In the genomic region with DNA sequence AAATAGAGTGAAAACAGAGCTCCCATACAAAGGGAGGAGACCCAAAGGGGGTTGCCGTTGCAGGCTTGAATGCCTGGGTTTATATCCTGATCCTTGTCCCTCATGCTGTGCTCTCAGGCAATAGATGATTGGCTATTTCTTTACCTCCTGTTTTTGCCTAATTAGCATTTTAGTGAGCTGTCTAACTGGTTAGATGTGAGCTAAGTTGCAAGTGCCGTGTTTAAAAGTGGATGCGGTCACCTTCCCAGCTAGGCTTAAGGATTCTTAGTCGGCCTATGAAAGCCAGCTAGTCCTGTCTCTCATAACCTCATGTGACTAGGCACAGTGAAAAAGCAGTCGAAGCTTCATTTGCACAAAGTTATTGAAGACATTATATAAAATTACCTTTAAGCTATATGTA, we compare ENCODE assay signal across 28 cellular contexts.
"Had no signal": no experiment of that assay in that cellular context is flagged by ENCODE, and none has a peak within 500 bp of the region (broad histone marks: within the 10 kb centered on the region; RNA-seq: fewer than 3 reads in every experiment).

No MANE protein-coding gene starts in this region.

- DNase-seq: activated CD4-positive, alpha-beta T cell treated with anti-CD3 and anti-CD28 coated beads for 4 hours; activated CD4-positive, alpha-beta T cell treated with anti-CD3 and anti-CD28 coated beads, Interleukin-2, amount 50 U/mL, for 4 hours; activated effector memory CD4-positive, alpha-beta T cell treated with Interleukin-2 at 50 U/mL for 16 hours; activated naive CD4-positive, alpha-beta T cell treated with Interleukin-2 at 50 U/mL for 16 hours; activated T-cell treated with anti-CD3 and anti-CD28 coated beads for 4 hours; activated T-cell treated with anti-CD3 and anti-CD28 coated beads, Interleukin-2, amount 50 U/mL, for 72 hours; anterior cingulate cortex; dermis blood vessel endothelial cell; effector CD4-positive, alpha-beta T cell; foreskin keratinocyte; heart right ventricle; midbrain; naive thymus-derived CD8-positive, alpha-beta T cell; occipital lobe; stimulated activated CD4-positive, alpha-beta T cell treated with anti-CD3 and anti-CD28 coated beads, Interleukin-1b, Interleukin-23, amount 100 ng/mL, for 48 hours; stimulated activated CD4-positive, alpha-beta T cell treated with anti-CD3 and anti-CD28 coated beads, Interleukin-4, amount 100 ng/mL, for 4 hours; stimulated activated CD8-positive, alpha-beta memory T cell treated with anti-CD3 and anti-CD28 coated beads, Interleukin-4, amount 100 ng/mL, for 48 hours; stomach; thyroid gland had no signal

- ATAC-seq: activated T-cell treated with anti-CD3 and anti-CD28 coated beads, Interleukin-2, amount 50 U/mL, for 72 hours; foreskin keratinocyte; heart right ventricle; naive thymus-derived CD8-positive, alpha-beta T cell; stimulated activated memory B cell treated with anti-CD40 and anti-IgM and Interleukin-4, amounts not matched to agents 10 μg/mL and 1 μg/mL and 100 μg/mL, for 72 hours had no signal

- H3K9me3 ChIP-seq: esophagus muscularis mucosa, right atrium auricular region, thyroid gland, upper lobe of left lung had no signal

- H3K4me1 Mint-ChIP-seq: central memory CD8-positive, alpha-beta T cell; naive thymus-derived CD8-positive, alpha-beta T cell; neural crest cell; stimulated activated memory B cell treated with anti-CD40 and anti-IgM and Interleukin-4, amounts not matched to agents 10 μg/mL and 1 μg/mL and 100 μg/mL, for 72 hours had no signal

- H3K4me2 ChIP-seq: smooth muscle cell had no signal

- H3K4me3 Mint-ChIP-seq: activated naive CD8-positive, alpha-beta T cell; activated T-cell treated with anti-CD3 and anti-CD28 coated beads, Interleukin-2, amount 50 U/mL, for 72 hours; central memory CD8-positive, alpha-beta T cell; naive thymus-derived CD8-positive, alpha-beta T cell; neural crest cell; stimulated activated memory B cell treated with anti-CD40 and anti-IgM and Interleukin-4, amounts not matched to agents 10 μg/mL and 1 μg/mL and 100 μg/mL, for 72 hours had no signal

- H3K4me1 ChIP-seq: esophagus muscularis mucosa, foreskin keratinocyte, heart right ventricle, right atrium auricular region, stomach, thyroid gland, upper lobe of left lung had no signal

- H3K4me3 ChIP-seq: esophagus muscularis mucosa, heart right ventricle, right atrium auricular region, smooth muscle cell, stomach, thyroid gland, upper lobe of left lung had no signal

- H3K27ac ChIP-seq: esophagus muscularis mucosa, foreskin keratinocyte, heart right ventricle, right atrium auricular region, stomach, thyroid gland, upper lobe of left lung, VCaP had no signal

- H3K36me3 ChIP-seq: esophagus muscularis mucosa, heart right ventricle, right atrium auricular region, stomach, thyroid gland, upper lobe of left lung had no signal

- H3K27me3 Mint-ChIP-seq: activated naive CD8-positive, alpha-beta T cell; central memory CD8-positive, alpha-beta T cell; naive thymus-derived CD8-positive, alpha-beta T cell; stimulated activated memory B cell treated with anti-CD40 and anti-IgM and Interleukin-4, amounts not matched to agents 10 μg/mL and 1 μg/mL and 100 μg/mL, for 72 hours had no signal

- H3K36me3 Mint-ChIP-seq: activated naive CD8-positive, alpha-beta T cell; naive thymus-derived CD8-positive, alpha-beta T cell; stimulated activated memory B cell treated with anti-CD40 and anti-IgM and Interleukin-4, amounts not matched to agents 10 μg/mL and 1 μg/mL and 100 μg/mL, for 72 hours had no signal

- H3K27me3 ChIP-seq: esophagus muscularis mucosa, foreskin keratinocyte, heart right ventricle, right atrium auricular region, stomach, thyroid gland, upper lobe of left lung had no signal

- H3K27ac Mint-ChIP-seq: activated naive CD8-positive, alpha-beta T cell; activated T-cell treated with anti-CD3 and anti-CD28 coated beads, Interleukin-2, amount 50 U/mL, for 72 hours; naive thymus-derived CD8-positive, alpha-beta T cell; stimulated activated memory B cell treated with anti-CD40 and anti-IgM and Interleukin-4, amounts not matched to agents 10 μg/mL and 1 μg/mL and 100 μg/mL, for 72 hours had no signal
